Comparison of ENCODE assay signal across 1 cellular context in the genomic region with DNA sequence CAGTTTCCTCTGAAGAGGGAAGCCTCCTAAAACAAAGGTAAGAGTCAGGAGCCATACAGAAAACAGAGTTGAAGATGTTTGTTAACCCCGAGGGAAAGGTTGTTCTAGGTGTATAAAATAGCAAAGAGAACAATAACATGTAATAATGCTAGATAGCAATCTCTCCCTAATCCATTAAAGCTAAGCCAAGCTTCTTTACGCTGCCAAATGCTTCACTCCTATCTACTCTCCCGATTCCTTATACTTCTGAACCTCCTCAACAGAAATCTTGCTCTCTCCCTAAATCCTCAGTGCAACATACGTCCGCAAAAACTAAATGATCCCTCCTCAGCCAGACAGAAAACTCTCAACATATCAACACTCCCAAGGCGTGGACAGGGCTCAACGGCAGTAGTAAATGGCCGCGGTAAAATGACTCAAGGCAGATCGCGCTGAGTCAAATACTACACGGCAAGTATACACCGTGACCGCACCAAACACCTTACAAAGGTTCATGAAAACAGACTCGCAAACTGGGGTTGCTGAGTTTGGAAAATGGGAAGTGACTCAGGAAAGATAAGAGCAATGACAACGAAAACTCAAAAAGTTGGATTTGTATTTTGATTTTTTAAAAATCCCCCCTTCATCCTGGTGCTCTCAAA.
TF ChIP-seq lines count a peak whose summit lies in the region.

No MANE protein-coding gene starts in this region.

TF ChIP-seq in endothelial cell of umbilical vein, 7 proteins besides CTCF, POLR2A, EP300 and RAD21:
- no peak for TF ChIP-seq EZH2 (IDR thresholded peaks at IDR 0.05; ENCODE audit: borderline replicate concordance, low read depth, low read length, severe bottlenecking)
- TF ChIP-seq GATA2 (IDR thresholded peaks at IDR 0.05; ENCODE audit: insufficient read depth, insufficient read length, low read depth, low read length) = peak; percentile 55
- peak; percentile 9 for TF ChIP-seq FOS (IDR thresholded peaks at IDR 0.05; ENCODE audit: borderline replicate concordance, insufficient read depth, low read length)
